In genomic region chr9:77841739-77842386, GRCh38 we compare ENCODE assay signal across 7 cellular contexts.
DNase-seq lines count a peak whose midpoint lies in the region; ATAC-seq and TF ChIP-seq lines count a peak whose summit lies in the region.

No MANE protein-coding gene starts in this region.

- no peak overlapping the region for H2AK5ac ChIP-seq in H9 (ENCODE audit: insufficient read length, low read length)

- H3K9me3 Mint-ChIP-seq in H9 = no peaks in the 10 kb centered on the region

- no peaks in the 10 kb centered on the region for H3K27me3 Mint-ChIP-seq in H9 (ENCODE audit: low read depth)

- no peak overlapping the region for H4K91ac ChIP-seq in H9 (ENCODE audit: insufficient read length, low read depth, low read length)

- no TSS peak for BruUV-seq in Panc1 (replicated peaks; lab: Mats Ljungman, UMichigan)

- CTCF ChIA-PET in Panc1 (lab: Charles Lee) = no interaction called here

- DNase-seq in H9 (no peak), Panc1 (ENCODE audit: low read depth, low spot score) (no peak), kidney epithelial cell (ENCODE audit: low read depth) (no peak), T1000 (lab: John Stamatoyannopoulos, UW) (no peak), left ventricle myocardium superior (no peak)

- no peak overlapping the region for H3K23ac ChIP-seq in H9 (ENCODE audit: insufficient read length, low read depth, low read length)

- H3K9me3 ChIP-seq in H9 (ENCODE audit: control insufficient read depth, low read depth, low read length) (no peaks in the 10 kb centered on the region), Panc1 (ENCODE audit: control insufficient read depth, insufficient read depth, low read depth, low read length) (no peaks in the 10 kb centered on the region)

- no peaks in the 10 kb centered on the region; a peak in 1 of 7 replicates for H3K36me3 Mint-ChIP-seq in H9 (ENCODE audit: insufficient read depth in 1 of 3, low read depth in 3 of 3)

- no peak overlapping the region for H3K27ac Mint-ChIP-seq in H9

- H3K4ac ChIP-seq in H9 (ENCODE audit: low read depth, low read length) = no peak overlapping the region

- H3K14ac ChIP-seq in H9 (ENCODE audit: insufficient read depth, low read length) = no peak overlapping the region

- H4K20me1 ChIP-seq in H9 (ENCODE audit: control insufficient read depth, insufficient read depth, insufficient read length) = no peaks in the 10 kb centered on the region

- H3K36me3 ChIP-seq in Panc1 (ENCODE audit: control insufficient read depth, insufficient read depth, low read length) (no peaks in the 10 kb centered on the region), kidney epithelial cell (ENCODE audit: control insufficient read depth, insufficient read depth, low read length) (no peaks in the 10 kb centered on the region)

- peaks cover 4% of the 10 kb centered on the region for H3K79me1 ChIP-seq in H9 (ENCODE audit: insufficient read depth, low read depth, low read length, poor library complexity, severe bottlenecking)

- H3K79me2 ChIP-seq in H9 (ENCODE audit: insufficient read depth, low read length) = no peaks in the 10 kb centered on the region

- no peak overlapping the region for H2BK20ac ChIP-seq in H9 (ENCODE audit: low read depth, low read length, poor library complexity, severe bottlenecking)

- no peak overlapping the region for H3K4me2 ChIP-seq in H9 (ENCODE audit: insufficient read depth, insufficient read length, low read length)

- H3K27me3 ChIP-seq in H9 (ENCODE audit: insufficient read depth, low read length) (no peaks in the 10 kb centered on the region), Panc1 (ENCODE audit: control insufficient read depth, insufficient read depth, low read length) (no peaks in the 10 kb centered on the region), kidney epithelial cell (ENCODE audit: control insufficient read depth, insufficient read depth, low read length) (no peaks in the 10 kb centered on the region)

- H3T11ph ChIP-seq in H9 (ENCODE audit: low read length) = no peak overlapping the region

- no peak overlapping the region for H3K9ac ChIP-seq in H9 (ENCODE audit: extremely low read depth, insufficient read length, low read length)

- no peak overlapping the region for H4K5ac ChIP-seq in H9 (ENCODE audit: insufficient read length, low read depth, low read length)

- H3K23me2 ChIP-seq in H9 (ENCODE audit: insufficient read length, low read depth, low read length, poor library complexity, severe bottlenecking) = no peaks in the 10 kb centered on the region

- intact Hi-C loops in Panc1 (cut with micrococcal nuclease; ENCODE audit: unreplicated experiment) = no loop called here
- intact Hi-C loops in left ventricle myocardium superior (cut with micrococcal nuclease) = loop anchor here (10.0 kb wide), 1 partner anchor 193 kb away; the partner anchor contains the start of gene GNAQ

- in situ Hi-C loops in Panc1 (cut with HindIII; ENCODE audit: low pct_unique_long_range_greater_than_20kb, low sequenced_read_pairs) = no loop called here

- no peak overlapping the region for H3K18ac ChIP-seq in H9 (ENCODE audit: insufficient read length, low read depth, low read length)

- H2BK15ac ChIP-seq in H9 (ENCODE audit: low read depth, low read length) = no peak overlapping the region

- no peak overlapping the region for H3K56ac ChIP-seq in H9 (ENCODE audit: insufficient read length, low read depth, low read length)

- H3K4me1 Mint-ChIP-seq in H9 = peaks cover 6 to 7% of the 10 kb centered on the region in 2 experiments

- H3K4me1 ChIP-seq in H9 (ENCODE audit: insufficient read depth, low read length) (no peaks in the 10 kb centered on the region), Panc1 (ENCODE audit: control insufficient read depth, insufficient read depth, low read length) (no peaks in the 10 kb centered on the region)

- TF ChIP-seq CTCF in H9 (conservative IDR thresholded peaks at IDR 0.05) (peak; percentile 49; the same call in 2 of the 3 replicates), Panc1 (IDR thresholded peaks at IDR 0.05) (peak; percentile 26; the same call in 1 of the 2 replicates), kidney epithelial cell (IDR thresholded peaks at IDR 0.05; ENCODE audit: insufficient read depth, low read length, poor library complexity, severe bottlenecking) (peak; percentile 2)

- H3K4me3 Mint-ChIP-seq in H9 = no peak overlapping the region

- POLR2A ChIA-PET in Panc1 (lab: Charles Lee) = no interaction called here

- H4K8ac ChIP-seq in H9 (replicated peaks; ENCODE audit: insufficient read length, low read depth, low read length) = no peak overlapping the region

- no peak overlapping the region for H2BK120ac ChIP-seq in H9 (ENCODE audit: low read depth, low read length, poor library complexity, severe bottlenecking)

- no peak overlapping the region for H2BK5ac ChIP-seq in H9 (ENCODE audit: insufficient read length, low read length)

- H2AFZ ChIP-seq in H9 (ENCODE audit: low read length) = no peak overlapping the region

- H2BK12ac ChIP-seq in H9 (ENCODE audit: insufficient read length, low read depth, low read length) = no peak overlapping the region

- peak; percentile 89 for ATAC-seq in GM18498 (IDR thresholded peaks at IDR 0.05; ENCODE audit: unreplicated experiment)
- ATAC-seq in Panc1 = no peak
- no peak for ATAC-seq in GM19452 (IDR thresholded peaks at IDR 0.05; ENCODE audit: unreplicated experiment)
- ATAC-seq in left ventricle myocardium superior = no peak

- no peak overlapping the region for H3K27ac ChIP-seq in H9 (ENCODE audit: insufficient read length, low read depth, low read length)
- no peak overlapping the region for H3K27ac ChIP-seq in Panc1 (ENCODE audit: low read length)

- no CpG with 5 or more reads among the region's 3 CpGs for WGBS in H9 (ENCODE audit: extremely low coverage, insufficient read length, low lambda C conversion rate)

- H3K4me3 ChIP-seq in Panc1 (ENCODE audit: low read depth in 2 of 2, low read length in 2 of 2) (no peak overlapping the region), kidney epithelial cell (ENCODE audit: low read depth, low read length) (no peak overlapping the region)
